ENCODE assay signal across 6 cellular contexts in the genomic region with DNA sequence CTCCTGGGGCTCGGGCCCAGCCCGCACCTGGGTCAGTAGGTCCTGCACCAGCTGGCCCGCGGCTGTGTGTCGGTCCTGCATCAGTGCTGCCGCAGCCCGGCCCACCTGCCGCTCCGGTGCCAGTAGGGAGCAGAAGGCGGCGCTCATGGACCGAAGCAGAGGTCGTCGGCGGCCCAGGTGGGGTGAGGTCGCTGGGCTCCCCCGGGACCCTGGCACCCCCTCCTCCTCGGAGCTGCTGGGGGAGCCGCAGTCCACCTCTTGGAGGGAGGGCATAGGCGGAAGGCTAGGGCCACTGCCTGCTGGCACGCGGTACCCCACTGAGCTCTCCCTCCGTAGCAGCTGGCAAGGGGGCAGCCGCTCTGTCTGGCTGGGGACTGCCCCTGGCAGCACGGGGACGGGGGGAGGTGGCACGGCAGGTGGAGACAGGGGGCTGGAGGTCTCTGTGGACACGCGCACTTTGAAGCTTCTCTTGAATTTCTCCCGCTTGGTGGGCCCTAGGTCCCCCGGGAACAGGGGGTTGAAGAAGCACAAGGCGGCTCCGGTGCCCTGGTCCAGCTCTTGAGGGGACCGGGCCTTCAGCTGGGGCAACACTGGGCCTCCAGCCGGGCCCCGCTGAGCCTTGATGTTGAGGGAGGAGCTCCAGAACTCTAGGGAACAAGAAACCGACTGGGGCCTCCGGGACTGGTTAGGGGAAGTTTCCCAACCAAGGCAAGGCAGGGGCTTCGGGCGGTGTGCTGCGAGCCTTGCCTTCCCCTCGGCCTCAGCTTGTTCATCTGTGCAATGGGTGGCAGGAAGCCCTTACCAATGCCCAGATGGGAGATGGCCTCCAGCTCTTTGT. TPM values are rescaled to one million over a fixed set of nuclear protein-coding genes. Genes with fewer than 3 reads are reported as not detected.
A peak's percentile ranks its signal among the peaks of the same experiment; 100 is the strongest.
DNase-seq lines count a peak whose midpoint lies in the region; ATAC-seq and TF ChIP-seq lines count a peak whose summit lies in the region.

No MANE protein-coding gene starts in this region.

- H3K9me2 ChIP-seq in PC-9 (ENCODE audit: insufficient read depth) = no peaks in the 10 kb centered on the region

- no peak overlapping the region for H3K27ac ChIP-seq in PC-9
- H3K27ac ChIP-seq in left ventricle myocardium inferior (replicated peaks) = peak overlapping the region; percentile 88

- H3K36me3 ChIP-seq in PC-9 (ENCODE audit: low read depth) (no peaks in the 10 kb centered on the region), left ventricle myocardium inferior (peaks cover 41% of the 10 kb centered on the region)

- ATAC-seq in HG02798 (IDR thresholded peaks at IDR 0.05; ENCODE audit: poor library complexity, unreplicated experiment) = no peak

- no peaks in the 10 kb centered on the region for H3K27me3 ChIP-seq in PC-9 (ENCODE audit: insufficient read depth, low read depth)
- no peaks in the 10 kb centered on the region for H3K27me3 ChIP-seq in left ventricle myocardium inferior (ENCODE audit: low read depth)

- H4K20me1 ChIP-seq in PC-9 (ENCODE audit: insufficient read depth) = peaks cover 8% of the 10 kb centered on the region

- POLR2A ChIA-PET in AG04449 (lab: Yijun Ruan, JAX) = interaction anchor here (0.6 to 3.7 kb wide), 8 partner anchors 9 to 1019 kb away, joined by 3 to 106 read pairs (median 18); a partner anchor contains a TSS
- POLR2A ChIA-PET in PC-9 (lab: Charles Lee; ENCODE audit: unreplicated experiment) = interaction anchor here (0.6 to 2.0 kb wide), 2 partner anchors 22 to 692 kb away, joined by 8 to 46 read pairs; no protein-coding TSS in a partner anchor

- H3K79me2 ChIP-seq in PC-9 (ENCODE audit: low read depth) = peaks cover 8% of the 10 kb centered on the region; the same call in 1 of the 2 replicates

- DNase-seq in AG04449 (ENCODE audit: low read depth, low spot score) (no peak), PC-9 (no peak), left ventricle myocardium inferior (no peak), NCI-H2227 (lab: John Stamatoyannopoulos, UW; ENCODE audit: unreplicated experiment) (no peak), NCI-H748 (lab: John Stamatoyannopoulos, UW; ENCODE audit: unreplicated experiment) (no peak)

- no TSS peak for BruUV-seq in PC-9 (replicated peaks; lab: Mats Ljungman, UMichigan)

- intact Hi-C loops in PC-9 (cut with micrococcal nuclease; ENCODE audit: unreplicated experiment) = no loop called here
- intact Hi-C loops in left ventricle myocardium inferior (cut with micrococcal nuclease) = no loop called here

- no peak for TF ChIP-seq CTCF in AG04449 (IDR thresholded peaks at IDR 0.05; ENCODE audit: insufficient read depth, low read length, missing control alignments)
- no peak for TF ChIP-seq CTCF in PC-9 (conservative IDR thresholded peaks at IDR 0.05)
- no peak for TF ChIP-seq CTCF in left ventricle myocardium inferior (IDR thresholded peaks at IDR 0.05; ENCODE audit: borderline replicate concordance)

- CTCF ChIA-PET in AG04449 (lab: Yijun Ruan, JAX) (interaction anchor here (0.8 to 8.8 kb wide), 14 partner anchors 8 to 113 kb away, joined by 3 to 231 read pairs (median 6); a partner anchor contains a TSS), PC-9 (lab: Charles Lee) (interaction anchor here (1.0 to 2.8 kb wide), 5 partner anchors 9 to 117 kb away, joined by 3 to 30 read pairs (median 3); no protein-coding TSS in a partner anchor)

- peaks cover 26% of the 10 kb centered on the region; the same call in 1 of the 2 replicates for H3F3A ChIP-seq in PC-9 (ENCODE audit: insufficient read depth, low read depth)

- peak overlapping the region; percentile 82 for H3K4me2 ChIP-seq in PC-9

- H3K4me1 ChIP-seq in PC-9 (replicated peaks; ENCODE audit: insufficient read depth) (peaks cover 16% of the 10 kb centered on the region), left ventricle myocardium inferior (peaks cover 27% of the 10 kb centered on the region)

- H2AFZ ChIP-seq in PC-9 = no peak overlapping the region

- H3K9me3 ChIP-seq in PC-9 (ENCODE audit: insufficient read depth, low read depth) (no peaks in the 10 kb centered on the region), left ventricle myocardium inferior (replicated peaks) (no peaks in the 10 kb centered on the region)

- H3K4me3 ChIP-seq in AG04449 (ENCODE audit: low read depth, low read length) (peak overlapping the region; percentile 80), PC-9 (peak overlapping the region; percentile 79), left ventricle myocardium inferior (peak overlapping the region; percentile 79)

RNA-seq across cellular contexts. Expression of a gene that starts 1.4 kb away (rescaled TPM):
- total RNA-seq in PC-9 (2021) (15.5 and 19.5 TPM in 2 replicates), left ventricle myocardium inferior (1.0 TPM)

RNA-seq across cellular contexts. Expression of a gene that starts 10.1 kb away (rescaled TPM):
- total RNA-seq in PC-9 (2021) (43.2 and 54.3 TPM in 2 replicates), left ventricle myocardium inferior (14.7 TPM)

RNA-seq across cellular contexts. Expression of a gene that starts 12.6 kb away (rescaled TPM):
- total RNA-seq in PC-9 (2021) (22.8 and 28.5 TPM in 2 replicates), left ventricle myocardium inferior (52.9 TPM)

RNA-seq across cellular contexts. Expression of a gene that starts 18.0 kb away (rescaled TPM):
- total RNA-seq in PC-9 (2021) = not detected in 2 replicates
- 12.3 TPM for total RNA-seq in left ventricle myocardium inferior

RNA-seq across cellular contexts. Expression of a gene that starts 36.7 kb away (rescaled TPM):
- 28.9 and 36.1 TPM in 2 replicates for total RNA-seq in PC-9 (2021)
- 14.6 TPM for total RNA-seq in left ventricle myocardium inferior
